In genomic region chr20:8356850-8357249, GRCh38 we compare ENCODE assay signal across 15 cellular contexts.
DNase-seq lines count a peak whose midpoint lies in the region; ATAC-seq and TF ChIP-seq lines count a peak whose summit lies in the region.
"Had no signal": no experiment of that assay in that cellular context is flagged by ENCODE, and none has a peak within 500 bp of the region (broad histone marks: within the 10 kb centered on the region; RNA-seq: fewer than 3 reads in every experiment).

No MANE protein-coding gene starts in this region.

- H3K27me3 ChIP-seq in heart left ventricle, result no peaks in the 10 kb centered on the region
- H3K27me3 ChIP-seq: BLaER1 had no signal

- no peak for TF ChIP-seq POLR2A in heart left ventricle (IDR thresholded peaks at IDR 0.05)

- H3K36me3 Mint-ChIP-seq in dendritic cell treated with granulocyte-macrophage colony-stimulating factor and Interleukin-4, amounts not matched to agents 40 ng/mL and 50 ng/mL, for 4 days (ENCODE audit: low read depth), result no peaks in the 10 kb centered on the region
- H3K36me3 Mint-ChIP-seq: CD4-positive, alpha-beta memory T cell had no signal

- peaks cover 32% of the 10 kb centered on the region for H3K4me1 Mint-ChIP-seq in dendritic cell treated with granulocyte-macrophage colony-stimulating factor and Interleukin-4, amounts not matched to agents 40 ng/mL and 50 ng/mL, for 4 days (ENCODE audit: low read depth)
- H3K4me1 Mint-ChIP-seq: CD4-positive, alpha-beta memory T cell had no signal

- DNase-seq in NOMO-1 treated with DMSO at 0.1 percent for 48 hours (lab: John Stamatoyannopoulos, UW; ENCODE audit: unreplicated experiment), result peak; percentile 28
- no peak for DNase-seq in NOMO-1 treated with dmso at 0.1 percent for 144 hours (lab: John Stamatoyannopoulos, UW; ENCODE audit: unreplicated experiment)
- DNase-seq in MV-4-11 (lab: John Stamatoyannopoulos, UW), result peak; percentile 33
- no peak for DNase-seq in heart left ventricle
- DNase-seq in posterior vena cava (ENCODE audit: low spot score), result no peak
- DNase-seq: 8988T; CD4-positive, alpha-beta memory T cell; DMS79; EL; GOT3; KBM-7 had no signal

- no peak overlapping the region for H3K4me3 ChIP-seq in heart left ventricle
- H3K4me3 ChIP-seq: BLaER1, HAP-1 had no signal

- no peak overlapping the region for H3K4me3 Mint-ChIP-seq in dendritic cell treated with granulocyte-macrophage colony-stimulating factor and Interleukin-4, amounts not matched to agents 40 ng/mL and 50 ng/mL, for 4 days
- H3K4me3 Mint-ChIP-seq: CD4-positive, alpha-beta memory T cell had no signal

- TF ChIP-seq CTCF in heart left ventricle (IDR thresholded peaks at IDR 0.05), result no peak

- H3K9me3 ChIP-seq in heart left ventricle, result no peaks in the 10 kb centered on the region
- H3K9me3 ChIP-seq: BLaER1, HAP-1 had no signal

- peak overlapping the region in 1 of 12 donors; percentile 5 for H3K27ac ChIP-seq in heart left ventricle
- H3K27ac ChIP-seq: BLaER1 had no signal

- peak overlapping the region; percentile 63 for H3K27ac Mint-ChIP-seq in dendritic cell treated with granulocyte-macrophage colony-stimulating factor and Interleukin-4, amounts not matched to agents 40 ng/mL and 50 ng/mL, for 4 days
- H3K27ac Mint-ChIP-seq: CD4-positive, alpha-beta memory T cell had no signal

- ATAC-seq in GM21367 (IDR thresholded peaks at IDR 0.05; ENCODE audit: unreplicated experiment) (no peak), heart left ventricle (no peak)

- H3K9me3 Mint-ChIP-seq in dendritic cell treated with granulocyte-macrophage colony-stimulating factor and Interleukin-4, amounts not matched to agents 40 ng/mL and 50 ng/mL, for 4 days, result no peaks in the 10 kb centered on the region
- H3K9me3 Mint-ChIP-seq: CD4-positive, alpha-beta memory T cell had no signal

- no peaks in the 10 kb centered on the region for H3K36me3 ChIP-seq in heart left ventricle
- H3K36me3 ChIP-seq: BLaER1, HAP-1 had no signal

- H3K4me1 ChIP-seq in heart left ventricle, result peaks cover 0 to 22% (median 3%) of the 10 kb centered on the region in 12 donors
- H3K4me1 ChIP-seq: HAP-1 had no signal

- 53 to 80% (median 70%) methylated on average over 1 of the region's 1 CpG for WGBS in heart left ventricle, 4 donors

- H3K27me3 Mint-ChIP-seq in dendritic cell treated with granulocyte-macrophage colony-stimulating factor and Interleukin-4, amounts not matched to agents 40 ng/mL and 50 ng/mL, for 4 days, result no peaks in the 10 kb centered on the region
- H3K27me3 Mint-ChIP-seq: CD4-positive, alpha-beta memory T cell had no signal

- intact Hi-C loops in dendritic cell treated with granulocyte-macrophage colony-stimulating factor and Interleukin-4, amounts not matched to agents 40 ng/mL and 50 ng/mL, for 4 days (cut with micrococcal nuclease), result no loop called here
- intact Hi-C loops in heart left ventricle (cut with DNase I) (no loop called here), posterior vena cava (cut with DNase I) (no loop called here)

Comparison
In these comparisons a context has a peak if more than half of its experiments do, and no peak if none do; other contexts are left out.
1. DNase-seq: peak in NOMO-1 treated with DMSO at 0.1 percent for 48 hours (single experiment) and MV-4-11 (single experiment); none in NOMO-1 treated with dmso at 0.1 percent for 144 hours (single experiment), heart left ventricle (0 of 5) and posterior vena cava (single experiment).